9 cellular contexts compared by ENCODE assay signal in genomic region chr7:130486963-130487324, GRCh38. TPM values are rescaled to one million over a fixed set of nuclear protein-coding genes. Genes with fewer than 3 reads are reported as not detected.
A peak's percentile ranks its signal among the peaks of the same experiment; 100 is the strongest.
DNase-seq lines count a peak whose midpoint lies in the region; ATAC-seq and TF ChIP-seq lines count a peak whose summit lies in the region.
"Had no signal": no experiment of that assay in that cellular context is flagged by ENCODE, and none has a peak within 500 bp of the region (broad histone marks: within the 10 kb centered on the region; RNA-seq: fewer than 3 reads in every experiment).

No MANE protein-coding gene starts in this region.

- CTCF ChIA-PET in activated CD8-positive, alpha-beta T cell treated with anti-CD3 and anti-CD28 coated beads, Interleukin-2, amount 10 ng/mL, durations not matched to agents 7 days and 5 days (lab: Charles Lee) = interaction anchor here (0.7 to 1.8 kb wide), 8 partner anchors 10 to 245 kb away, joined by 3 to 8 read pairs (median 3); no protein-coding TSS in a partner anchor

- DNase-seq in T-helper 2 cell treated with Interferon-gamma antibody and Interleukin-4, amounts not matched to agents 5 μg/mL and 100 μg/mL, for 36 hours (ENCODE audit: low spot score) = no peak
- DNase-seq in T-helper 2 cell (no peak), stomach (no peak), SIG-M5 treated with dmso at 0.1 percent for 504 hours (lab: John Stamatoyannopoulos, UW; ENCODE audit: unreplicated experiment) (no peak)
- no peak for DNase-seq in activated CD8-positive, alpha-beta T cell treated with anti-CD3 and anti-CD28 coated beads, Interleukin-2, amount 10 ng/mL, durations not matched to agents 7 days and 5 days
- DNase-seq in activated effector memory CD4-positive, alpha-beta T cell treated with anti-CD3 and anti-CD28 coated beads, Interleukin-2, amount 50 U/mL, for 16 hours = no peak
- DNase-seq: BE2C had no signal

- peaks cover 14% of the 10 kb centered on the region for H3K4me1 Mint-ChIP-seq in T-helper 2 cell treated with Interferon-gamma antibody and Interleukin-4, amounts not matched to agents 5 μg/mL and 100 μg/mL, for 36 hours (ENCODE audit: low read depth)
- peaks cover 30% of the 10 kb centered on the region for H3K4me1 Mint-ChIP-seq in activated CD8-positive, alpha-beta T cell treated with anti-CD3 and anti-CD28 coated beads, Interleukin-2, amount 10 ng/mL, durations not matched to agents 7 days and 5 days (ENCODE audit: low read depth)

- peak overlapping the region; percentile 42 to 64 (median 60) for H3K27ac ChIP-seq in stomach

- peak overlapping the region; percentile 62 for H3K4me3 ChIP-seq in iPS-18c (ENCODE audit: insufficient read depth, low read depth, low read length)
- peak overlapping the region; percentile 44 to 73 (median 56) for H3K4me3 ChIP-seq in stomach

- no peak for TF ChIP-seq EP300 in stomach (IDR thresholded peaks at IDR 0.05)

- peaks cover 71% of the 10 kb centered on the region for H3K27me3 Mint-ChIP-seq in T-helper 2 cell treated with Interferon-gamma antibody and Interleukin-4, amounts not matched to agents 5 μg/mL and 100 μg/mL, for 36 hours (ENCODE audit: low read depth)
- peaks cover 55% of the 10 kb centered on the region for H3K27me3 Mint-ChIP-seq in activated CD8-positive, alpha-beta T cell treated with anti-CD3 and anti-CD28 coated beads, Interleukin-2, amount 10 ng/mL, durations not matched to agents 7 days and 5 days (ENCODE audit: low read depth)

- POLR2A ChIA-PET in activated CD8-positive, alpha-beta T cell treated with anti-CD3 and anti-CD28 coated beads, Interleukin-2, amount 10 ng/mL, durations not matched to agents 7 days and 5 days (lab: Charles Lee) = interaction anchor here (0.7 kb wide), 1 partner anchor 93 kb away, joined by 3 read pairs; no protein-coding TSS in a partner anchor

- H3K9me3 Mint-ChIP-seq in T-helper 2 cell treated with Interferon-gamma antibody and Interleukin-4, amounts not matched to agents 5 μg/mL and 100 μg/mL, for 36 hours = no peaks in the 10 kb centered on the region
- H3K9me3 Mint-ChIP-seq in activated CD8-positive, alpha-beta T cell treated with anti-CD3 and anti-CD28 coated beads, Interleukin-2, amount 10 ng/mL, durations not matched to agents 7 days and 5 days (ENCODE audit: insufficient read depth) = no peaks in the 10 kb centered on the region

- TF ChIP-seq POLR2A in stomach (IDR thresholded peaks at IDR 0.05) = no peak

- intact Hi-C loops in stomach (cut with DNase I; ENCODE audit: low total_unique reads) = no loop called here

- peaks cover 2% of the 10 kb centered on the region for H3K9me3 ChIP-seq in iPS-18c (ENCODE audit: control insufficient read depth, insufficient read depth, low read length)
- no peaks in the 10 kb centered on the region for H3K9me3 ChIP-seq in stomach
- H3K9me3 ChIP-seq: BE2C had no signal

- H3K27ac Mint-ChIP-seq in T-helper 2 cell treated with Interferon-gamma antibody and Interleukin-4, amounts not matched to agents 5 μg/mL and 100 μg/mL, for 36 hours = no peak overlapping the region
- H3K27ac Mint-ChIP-seq in activated CD8-positive, alpha-beta T cell treated with anti-CD3 and anti-CD28 coated beads, Interleukin-2, amount 10 ng/mL, durations not matched to agents 7 days and 5 days = no peak overlapping the region

- no peak for ATAC-seq in activated CD8-positive, alpha-beta T cell treated with anti-CD3 and anti-CD28 coated beads, Interleukin-2, amount 10 ng/mL, durations not matched to agents 7 days and 5 days
- ATAC-seq in HG03108 (IDR thresholded peaks at IDR 0.05; ENCODE audit: unreplicated experiment) = no peak

- H3K4me3 Mint-ChIP-seq in T-helper 2 cell treated with Interferon-gamma antibody and Interleukin-4, amounts not matched to agents 5 μg/mL and 100 μg/mL, for 36 hours = peak overlapping the region; percentile 79
- peak overlapping the region; percentile 76 for H3K4me3 Mint-ChIP-seq in activated CD8-positive, alpha-beta T cell treated with anti-CD3 and anti-CD28 coated beads, Interleukin-2, amount 10 ng/mL, durations not matched to agents 7 days and 5 days

- TF ChIP-seq CTCF in stomach (IDR thresholded peaks at IDR 0.05) = no peak

- H3K27me3 ChIP-seq in stomach = peaks cover 0 to 51% (median 12%) of the 10 kb centered on the region in 3 donors

- H3K36me3 Mint-ChIP-seq in T-helper 2 cell treated with Interferon-gamma antibody and Interleukin-4, amounts not matched to agents 5 μg/mL and 100 μg/mL, for 36 hours (ENCODE audit: low read depth) = no peaks in the 10 kb centered on the region
- H3K36me3 Mint-ChIP-seq in activated CD8-positive, alpha-beta T cell treated with anti-CD3 and anti-CD28 coated beads, Interleukin-2, amount 10 ng/mL, durations not matched to agents 7 days and 5 days (ENCODE audit: low read depth) = peaks cover 4% of the 10 kb centered on the region

- H3K4me1 ChIP-seq in stomach = peaks cover 26 to 57% (median 41%) of the 10 kb centered on the region in 4 donors
- H3K4me1 ChIP-seq: BE2C had no signal

- WGBS in stomach, 5 donors = 13 to 41% (median 21%) methylated on average over 4 of the region's 4 CpGs

- H3K36me3 ChIP-seq in stomach = no peaks in the 10 kb centered on the region
- H3K36me3 ChIP-seq: BE2C had no signal

RNA-seq across cellular contexts. Expression of gene MEST, which starts 4.9 kb away (rescaled TPM):
- total RNA-seq in activated CD8-positive, alpha-beta T cell treated with anti-CD3 and anti-CD28 coated beads, Interleukin-2, amount 10 ng/mL, durations not matched to agents 7 days and 5 days = 1 to 10 TPM; 2.9 to 3.5 TPM
- total RNA-seq in stomach = 10 to 100 TPM in 2 of 5 donors, 1 to 10 TPM in 2, not detected in 1; 3.1 to 88.7 (median 10.6) TPM
- 1 to 10 TPM; 4.1 to 4.9 (median 4.8) TPM for polyA plus RNA-seq in stomach

RNA-seq across cellular contexts. Expression of gene CEP41, which starts 46.1 kb away (rescaled TPM):
- 10 to 100 TPM; 27.6 to 31.1 TPM for total RNA-seq in activated CD8-positive, alpha-beta T cell treated with anti-CD3 and anti-CD28 coated beads, Interleukin-2, amount 10 ng/mL, durations not matched to agents 7 days and 5 days
- 1 to 10 TPM in 3 of 5 donors, under 1 TPM in 2; 0.58 to 6.2 (median 2.6) TPM for total RNA-seq in stomach
- 1 to 10 TPM; 2.2 to 5.2 (median 4.5) TPM for polyA plus RNA-seq in stomach
